Comparison of ENCODE assay signal across 31 cellular contexts in the genomic region with DNA sequence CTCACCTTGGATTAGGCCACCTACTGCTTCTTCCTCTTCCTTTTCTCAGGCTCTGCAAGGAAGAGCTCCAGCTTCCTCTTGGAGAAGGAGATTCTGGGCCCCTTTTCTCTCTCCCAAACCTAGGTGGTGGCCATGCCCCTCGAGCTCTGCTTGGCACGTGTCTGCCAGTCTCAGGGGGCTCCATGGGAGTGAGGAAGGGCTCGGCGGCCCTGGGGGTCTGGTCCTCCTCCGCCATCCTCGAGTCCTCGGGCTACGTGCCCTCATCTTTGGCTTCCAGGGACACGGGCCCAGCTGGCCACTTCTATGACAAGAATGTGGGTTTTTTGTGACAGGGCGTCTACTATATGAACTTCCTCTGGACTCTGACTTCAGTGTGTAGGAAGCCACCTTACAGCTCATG.
"Had no signal": no experiment of that assay in that cellular context is flagged by ENCODE, and none has a peak within 500 bp of the region (broad histone marks: within the 10 kb centered on the region; RNA-seq: fewer than 3 reads in every experiment).

No MANE protein-coding gene starts in this region.

- H3K4me1 ChIP-seq: heart right ventricle, left lung, neural progenitor cell, testis, tibial artery had no signal

- H3K9ac ChIP-seq: neural progenitor cell had no signal

- H3K27me3 ChIP-seq: esophagus squamous epithelium, heart right ventricle, left lung, neural progenitor cell, ovary, testis, tibial artery had no signal

- H3K9me3 ChIP-seq: esophagus squamous epithelium, heart right ventricle, left lung, ovary, testis, tibial artery had no signal

- H3K27ac Mint-ChIP-seq: nephron, neural progenitor cell, type B pancreatic cell had no signal

- H3K27ac ChIP-seq: coronary artery, esophagus squamous epithelium, heart right ventricle, left lung, neural progenitor cell, ovary, testis, tibial artery had no signal

- H3K27me3 Mint-ChIP-seq: naive thymus-derived CD4-positive, alpha-beta T cell; type B pancreatic cell had no signal

- H3K4me3 Mint-ChIP-seq: naive thymus-derived CD4-positive, alpha-beta T cell; nephron; neural progenitor cell; type B pancreatic cell had no signal

- H3K4me3 ChIP-seq: coronary artery, esophagus squamous epithelium, heart right ventricle, left lung, neural progenitor cell, ovary, smooth muscle cell, testis, tibial artery had no signal

- H3K4me2 ChIP-seq: neural progenitor cell, smooth muscle cell had no signal

- H3K36me3 ChIP-seq: ovary had no signal

- ATAC-seq: heart right ventricle; left cardiac atrium; left lung; naive thymus-derived CD4-positive, alpha-beta T cell; sciatic nerve had no signal

- DNase-seq: dermis blood vessel endothelial cell; effector memory CD4-positive, alpha-beta T cell; erythroblast; esophagus squamous epithelium; foreskin melanocyte; glutamatergic neuron; heart right ventricle; hippocampal formation; left cardiac atrium; left lung; mesenchymal stem cell; midbrain; naive thymus-derived CD4-positive, alpha-beta T cell; nucleus accumbens; ovary; retina; stimulated activated CD4-positive, alpha-beta T cell treated with anti-CD3 and anti-CD28 coated beads, Interleukin-12 subunit alpha, Interleukin-12 subunit beta, amount 100 ng/mL, for 4 hours; stimulated activated CD4-positive, alpha-beta T cell treated with anti-CD3 and anti-CD28 coated beads, Interleukin-1b, Interleukin-23, amount 100 ng/mL, for 48 hours; stimulated activated CD4-positive, alpha-beta T cell treated with anti-CD3 and anti-CD28 coated beads, Interleukin-4, amount 100 ng/mL, for 1 hour; stimulated activated CD8-positive, alpha-beta memory T cell treated with anti-CD3 and anti-CD28 coated beads, Interleukin-4, amount 100 ng/mL, for 48 hours; stimulated activated naive CD4-positive, alpha-beta T cell treated with Interleukin-2 at 50 U/mL for 16 hours; substantia nigra; testis; tibial artery had no signal

- H3K9me3 Mint-ChIP-seq: naive thymus-derived CD4-positive, alpha-beta T cell; nephron; neural progenitor cell; type B pancreatic cell had no signal

- H3K4me1 Mint-ChIP-seq: nephron had no signal

- FAIRE-seq: islet of Langerhans had no signal

- H2AFZ ChIP-seq: neural progenitor cell had no signal
